In the genomic region with DNA sequence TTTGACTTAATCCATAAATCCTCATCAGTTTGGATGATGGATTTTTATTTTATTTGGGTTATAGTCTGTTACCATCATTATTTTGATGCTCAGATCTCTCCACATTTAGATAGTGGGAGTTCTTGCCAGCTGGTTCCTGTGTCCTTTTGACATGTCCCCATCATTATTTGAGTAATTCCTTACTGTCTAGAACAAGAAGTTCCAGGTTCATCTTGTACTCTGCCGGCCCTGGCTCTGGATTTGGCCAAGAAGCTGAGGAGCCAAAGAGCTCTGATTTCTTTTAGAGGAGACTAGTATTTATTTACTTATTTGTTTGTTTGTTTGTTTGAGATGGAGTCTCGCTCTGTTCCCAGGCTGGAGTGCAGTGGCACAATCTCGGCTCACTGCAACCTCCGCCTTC, we compare ENCODE assay signal across 17 cellular contexts. TPM values are rescaled to one million over a fixed set of nuclear protein-coding genes. Genes with fewer than 3 reads are reported as not detected.
DNase-seq lines count a peak whose midpoint lies in the region; ATAC-seq and TF ChIP-seq lines count a peak whose summit lies in the region.
"Had no signal": no experiment of that assay in that cellular context is flagged by ENCODE, and none has a peak within 500 bp of the region (broad histone marks: within the 10 kb centered on the region; RNA-seq: fewer than 3 reads in every experiment).

No MANE protein-coding gene starts in this region.

- H3K4me3 ChIP-seq in esophagus muscularis mucosa (no peak overlapping the region), sigmoid colon (no peak overlapping the region), transverse colon (no peak overlapping the region)
- H3K4me3 ChIP-seq: GM23248, HAP-1 had no signal

- H3K4me3 Mint-ChIP-seq in WTC11: no peak overlapping the region
- H3K4me3 Mint-ChIP-seq: CD4-positive, alpha-beta memory T cell had no signal

- peaks cover 16 to 37% (median 22%) of the 10 kb centered on the region in 4 donors for H3K4me1 ChIP-seq in esophagus muscularis mucosa
- peaks cover 0 to 30% (median 23%) of the 10 kb centered on the region in 4 donors for H3K4me1 ChIP-seq in sigmoid colon
- peaks cover 0 to 15% (median 2%) of the 10 kb centered on the region in 4 donors for H3K4me1 ChIP-seq in transverse colon

- no peak for TF ChIP-seq EP300 in esophagus muscularis mucosa (IDR thresholded peaks at IDR 0.05)
- peak in 3 of 4 donors; percentile 38 to 72 (median 68) for TF ChIP-seq EP300 in sigmoid colon (IDR thresholded peaks at IDR 0.05)
- peak; percentile 15 for TF ChIP-seq EP300 in transverse colon (IDR thresholded peaks at IDR 0.05; ENCODE audit: low read depth)

- H3K9me3 ChIP-seq in esophagus muscularis mucosa (no peaks in the 10 kb centered on the region), sigmoid colon (no peaks in the 10 kb centered on the region), transverse colon (no peaks in the 10 kb centered on the region)
- H3K9me3 ChIP-seq: HAP-1 had no signal

- 95% methylated on average over 4 of the region's 4 CpGs for WGBS in esophagus muscularis mucosa
- 90 to 98% methylated on average over 4 of the region's 4 CpGs for WGBS in sigmoid colon, 2 donors
- WGBS in transverse colon (ENCODE audit: low coverage in 1 of 2), 2 donors: 92 to 98% methylated on average over 3 to 4 of the region's 4 CpGs

- CTCF ChIA-PET in WTC11 (lab: Charles Lee): no interaction called here

- peak overlapping the region; percentile 64; the same call in 1 of the 2 replicates for H3K27ac Mint-ChIP-seq in WTC11
- H3K27ac Mint-ChIP-seq: CD4-positive, alpha-beta memory T cell had no signal

- no peaks in the 10 kb centered on the region for H3K9me3 Mint-ChIP-seq in WTC11
- H3K9me3 Mint-ChIP-seq: CD4-positive, alpha-beta memory T cell had no signal

- peaks cover 62% of the 10 kb centered on the region for H3K4me1 Mint-ChIP-seq in WTC11
- H3K4me1 Mint-ChIP-seq: CD4-positive, alpha-beta memory T cell had no signal

- no peaks in the 10 kb centered on the region for H3K36me3 ChIP-seq in esophagus muscularis mucosa
- H3K36me3 ChIP-seq in sigmoid colon: no peaks in the 10 kb centered on the region
- H3K36me3 ChIP-seq in transverse colon: no peaks in the 10 kb centered on the region
- H3K36me3 ChIP-seq: HAP-1 had no signal

- H3K27ac ChIP-seq in esophagus muscularis mucosa (replicated peaks in 1 of 4) (peak overlapping the region in 3 of 4 donors; percentile 31 to 44 (median 41)), sigmoid colon (no peak overlapping the region), transverse colon (no peak overlapping the region)
- H3K27ac ChIP-seq: C4-2B, GM23248, HL-60 had no signal

- H3K36me3 Mint-ChIP-seq in WTC11: peaks cover 4% of the 10 kb centered on the region
- H3K36me3 Mint-ChIP-seq: CD4-positive, alpha-beta memory T cell had no signal

- H3K27me3 Mint-ChIP-seq in WTC11 (ENCODE audit: low read depth): no peaks in the 10 kb centered on the region
- H3K27me3 Mint-ChIP-seq: CD4-positive, alpha-beta memory T cell had no signal

- DNase-seq in WTC11 (ENCODE audit: low spot score): no peak
- DNase-seq in esophagus muscularis mucosa (ENCODE audit: extremely low spot score): no peak
- DNase-seq in sigmoid colon: peak; percentile 72
- no peak for DNase-seq in transverse colon
- DNase-seq in CD1c-positive myeloid dendritic cell (ENCODE audit: extremely low spot score): no peak
- no peak for DNase-seq in cerebellum (ENCODE audit: low spot score)
- DNase-seq: ACHN; AML-193; CD4-positive, alpha-beta memory T cell; DMS153; DMS79; GDM1; GM23248; IMR-90 had no signal

- in situ Hi-C loops in transverse colon (cut with MboI; ENCODE audit: low pct_ligation_motif_present in 1 of 4, low pct_unique_long_range_greater_than_20kb in 1 of 4, low sequenced_read_pairs in 3 of 4): no loop called here

- TF ChIP-seq POLR2A in esophagus muscularis mucosa (IDR thresholded peaks at IDR 0.05; ENCODE audit: low read depth) (no peak), sigmoid colon (IDR thresholded peaks at IDR 0.05) (no peak), transverse colon (IDR thresholded peaks at IDR 0.05) (no peak)

- intact Hi-C loops in esophagus muscularis mucosa (cut with DNase I): no loop called here
- intact Hi-C loops in sigmoid colon (cut with DNase I): no loop called here
- intact Hi-C loops in transverse colon (cut with DNase I; ENCODE audit: low total_unique reads): no loop called here

- POLR2A ChIA-PET in WTC11 (lab: Charles Lee): no interaction called here

- no peak for TF ChIP-seq CTCF in WTC11 (IDR thresholded peaks at IDR 0.05)
- TF ChIP-seq CTCF in esophagus muscularis mucosa (IDR thresholded peaks at IDR 0.05): no peak
- no peak for TF ChIP-seq CTCF in sigmoid colon (IDR thresholded peaks at IDR 0.05)
- no peak for TF ChIP-seq CTCF in transverse colon (IDR thresholded peaks at IDR 0.05)

- H3K27me3 ChIP-seq in esophagus muscularis mucosa (no peaks in the 10 kb centered on the region), sigmoid colon (no peaks in the 10 kb centered on the region), transverse colon (no peaks in the 10 kb centered on the region)

- no peak for ATAC-seq in WTC11

TF ChIP-seq in WTC11, 78 proteins besides CTCF, POLR2A, EP300 and RAD21 (continues in another document):
- TF ChIP-seq, protein P1, sequence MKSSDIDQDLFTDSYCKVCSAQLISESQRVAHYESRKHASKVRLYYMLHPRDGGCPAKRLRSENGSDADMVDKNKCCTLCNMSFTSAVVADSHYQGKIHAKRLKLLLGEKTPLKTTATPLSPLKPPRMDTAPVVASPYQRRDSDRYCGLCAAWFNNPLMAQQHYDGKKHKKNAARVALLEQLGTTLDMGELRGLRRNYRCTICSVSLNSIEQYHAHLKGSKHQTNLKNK (CRISPR knock-in tag; IDR thresholded peaks at IDR 0.05): no peak
- no peak for TF ChIP-seq ZNF232 (CRISPR knock-in tag; IDR thresholded peaks at IDR 0.05)
- no peak for TF ChIP-seq JUN (CRISPR knock-in tag; IDR thresholded peaks at IDR 0.05)
- no peak for TF ChIP-seq SP1 (CRISPR knock-in tag; conservative IDR thresholded peaks at IDR 0.05)
- no peak for TF ChIP-seq ESRRA (CRISPR knock-in tag; IDR thresholded peaks at IDR 0.05; ENCODE audit: borderline replicate concordance)
- TF ChIP-seq, protein P2, sequence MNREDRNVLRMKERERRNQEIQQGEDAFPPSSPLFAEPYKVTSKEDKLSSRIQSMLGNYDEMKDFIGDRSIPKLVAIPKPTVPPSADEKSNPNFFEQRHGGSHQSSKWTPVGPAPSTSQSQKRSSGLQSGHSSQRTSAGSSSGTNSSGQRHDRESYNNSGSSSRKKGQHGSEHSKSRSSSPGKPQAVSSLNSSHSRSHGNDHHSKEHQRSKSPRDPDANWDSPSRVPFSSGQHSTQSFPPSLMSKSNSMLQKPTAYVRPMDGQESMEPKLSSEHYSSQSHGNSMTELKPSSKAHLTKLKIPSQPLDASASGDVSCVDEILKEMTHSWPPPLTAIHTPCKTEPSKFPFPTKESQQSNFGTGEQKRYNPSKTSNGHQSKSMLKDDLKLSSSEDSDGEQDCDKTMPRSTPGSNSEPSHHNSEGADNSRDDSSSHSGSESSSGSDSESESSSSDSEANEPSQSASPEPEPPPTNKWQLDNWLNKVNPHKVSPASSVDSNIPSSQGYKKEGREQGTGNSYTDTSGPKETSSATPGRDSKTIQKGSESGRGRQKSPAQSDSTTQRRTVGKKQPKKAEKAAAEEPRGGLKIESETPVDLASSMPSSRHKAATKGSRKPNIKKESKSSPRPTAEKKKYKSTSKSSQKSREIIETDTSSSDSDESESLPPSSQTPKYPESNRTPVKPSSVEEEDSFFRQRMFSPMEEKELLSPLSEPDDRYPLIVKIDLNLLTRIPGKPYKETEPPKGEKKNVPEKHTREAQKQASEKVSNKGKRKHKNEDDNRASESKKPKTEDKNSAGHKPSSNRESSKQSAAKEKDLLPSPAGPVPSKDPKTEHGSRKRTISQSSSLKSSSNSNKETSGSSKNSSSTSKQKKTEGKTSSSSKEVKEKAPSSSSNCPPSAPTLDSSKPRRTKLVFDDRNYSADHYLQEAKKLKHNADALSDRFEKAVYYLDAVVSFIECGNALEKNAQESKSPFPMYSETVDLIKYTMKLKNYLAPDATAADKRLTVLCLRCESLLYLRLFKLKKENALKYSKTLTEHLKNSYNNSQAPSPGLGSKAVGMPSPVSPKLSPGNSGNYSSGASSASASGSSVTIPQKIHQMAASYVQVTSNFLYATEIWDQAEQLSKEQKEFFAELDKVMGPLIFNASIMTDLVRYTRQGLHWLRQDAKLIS (CRISPR knock-in tag; IDR thresholded peaks at IDR 0.05; ENCODE audit: borderline replicate concordance): no peak
- TF ChIP-seq, protein P3, sequence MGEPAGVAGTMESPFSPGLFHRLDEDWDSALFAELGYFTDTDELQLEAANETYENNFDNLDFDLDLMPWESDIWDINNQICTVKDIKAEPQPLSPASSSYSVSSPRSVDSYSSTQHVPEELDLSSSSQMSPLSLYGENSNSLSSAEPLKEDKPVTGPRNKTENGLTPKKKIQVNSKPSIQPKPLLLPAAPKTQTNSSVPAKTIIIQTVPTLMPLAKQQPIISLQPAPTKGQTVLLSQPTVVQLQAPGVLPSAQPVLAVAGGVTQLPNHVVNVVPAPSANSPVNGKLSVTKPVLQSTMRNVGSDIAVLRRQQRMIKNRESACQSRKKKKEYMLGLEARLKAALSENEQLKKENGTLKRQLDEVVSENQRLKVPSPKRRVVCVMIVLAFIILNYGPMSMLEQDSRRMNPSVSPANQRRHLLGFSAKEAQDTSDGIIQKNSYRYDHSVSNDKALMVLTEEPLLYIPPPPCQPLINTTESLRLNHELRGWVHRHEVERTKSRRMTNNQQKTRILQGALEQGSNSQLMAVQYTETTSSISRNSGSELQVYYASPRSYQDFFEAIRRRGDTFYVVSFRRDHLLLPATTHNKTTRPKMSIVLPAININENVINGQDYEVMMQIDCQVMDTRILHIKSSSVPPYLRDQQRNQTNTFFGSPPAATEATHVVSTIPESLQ (CRISPR knock-in tag; IDR thresholded peaks at IDR 0.05): no peak
- TF ChIP-seq CBFB (CRISPR knock-in tag; IDR thresholded peaks at IDR 0.05; ENCODE audit: low read depth): no peak
- TF ChIP-seq, protein P4, sequence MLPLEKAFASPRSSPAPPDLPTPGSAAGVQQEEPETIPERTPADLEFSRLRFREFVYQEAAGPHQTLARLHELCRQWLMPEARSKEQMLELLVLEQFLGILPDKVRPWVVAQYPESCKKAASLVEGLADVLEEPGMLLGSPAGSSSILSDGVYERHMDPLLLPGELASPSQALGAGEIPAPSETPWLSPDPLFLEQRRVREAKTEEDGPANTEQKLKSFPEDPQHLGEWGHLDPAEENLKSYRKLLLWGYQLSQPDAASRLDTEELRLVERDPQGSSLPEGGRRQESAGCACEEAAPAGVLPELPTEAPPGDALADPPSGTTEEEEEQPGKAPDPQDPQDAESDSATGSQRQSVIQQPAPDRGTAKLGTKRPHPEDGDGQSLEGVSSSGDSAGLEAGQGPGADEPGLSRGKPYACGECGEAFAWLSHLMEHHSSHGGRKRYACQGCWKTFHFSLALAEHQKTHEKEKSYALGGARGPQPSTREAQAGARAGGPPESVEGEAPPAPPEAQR (CRISPR knock-in tag; IDR thresholded peaks at IDR 0.05): no peak
- TF ChIP-seq RORB (CRISPR knock-in tag; IDR thresholded peaks at IDR 0.05): no peak

RNA-seq across cellular contexts. Expression of a gene that starts 54.3 kb away (rescaled TPM):
- total RNA-seq in WTC11 (2021) (106 to 121 TPM (median 119 TPM) in 3 replicates), esophagus muscularis mucosa (10 to 100 TPM; 51.9 to 56.8 (median 54.4) TPM), sigmoid colon (10 to 100 TPM; 62.7 to 76.3 (median 73.7) TPM), transverse colon (10 to 100 TPM; 29.2 to 83.4 (median 41.6) TPM), cerebellum (143 TPM)
- polyA plus RNA-seq in sigmoid colon: 1 to 10 TPM in 2 of 3 donors, under 1 TPM in 1; 0.69 to 8.7 (median 1.2) TPM
- total RNA-seq: CD4-positive, alpha-beta memory T cell had no signal
- polyA plus RNA-seq: CD4-positive, alpha-beta memory T cell had no signal

Comparison
In these comparisons a context has a peak if more than half of its experiments do, and no peak if none do; other contexts are left out.
1. H3K27ac ChIP-seq: peak in esophagus muscularis mucosa (3 of 4); none in sigmoid colon (0 of 4) and transverse colon (0 of 4).